Comparison of ENCODE assay signal across 25 cellular contexts in genomic region chr20:53975761-53976160, GRCh38.
"Had no signal": no experiment of that assay in that cellular context is flagged by ENCODE, and none has a peak within 500 bp of the region (broad histone marks: within the 10 kb centered on the region; RNA-seq: fewer than 3 reads in every experiment).

No MANE protein-coding gene starts in this region.

- H3K9me3 ChIP-seq: body of pancreas, SJCRH30 had no signal

- ATAC-seq: activated CD8-positive, alpha-beta T cell treated with anti-CD3 and anti-CD28 coated beads, Interleukin-2, amount 10 ng/mL, durations not matched to agents 7 days and 5 days; body of pancreas; Panc1 had no signal

- H3K27me3 ChIP-seq: body of pancreas, breast epithelium had no signal

- H3K36me3 ChIP-seq: breast epithelium, SJCRH30, WERI-Rb-1 had no signal

- DNase-seq: activated CD4-positive, alpha-beta T cell treated with anti-CD3 and anti-CD28 coated beads, Interleukin-2, amount 10 ng/mL, durations not matched to agents 24 days and 14 days; activated CD4-positive, alpha-beta T cell treated with anti-CD3 and anti-CD28 coated beads, Interleukin-2, amount 50 U/mL, for 4 hours; activated CD8-positive, alpha-beta T cell treated with anti-CD3 and anti-CD28 coated beads, Interleukin-2, amount 10 ng/mL, durations not matched to agents 7 days and 5 days; activated gamma-delta T cell; activated naive CD4-positive, alpha-beta T cell treated with Interleukin-2 at 50 U/mL for 16 hours; activated naive CD8-positive, alpha-beta T cell treated with anti-CD3 and anti-CD28 coated beads, Interleukin-2, amount 10 ng/mL, durations not matched to agents 7 days and 5 days; activated T-cell treated with anti-CD3 and anti-CD28 coated beads, Interleukin-2, amount 50 U/mL, for 24 hours; amygdala; body of pancreas; NCI-H1105; NCI-H1417 treated with DMSO at 0.1 percent for 48 hours; NCI-H187 treated with DMSO at 0.1 percent for 48 hours; NCI-H2081; NCI-H2171 treated with DMSO at 0.1 percent for 48 hours; NCI-H2227 treated with DMSO at 0.1 percent for 48 hours; NCI-H446; NCI-H510A treated with DMSO at 0.1 percent for 48 hours; NCI-H69; SHP77; SJCRH30; T1000; WERI-Rb-1 had no signal

- H3K27ac ChIP-seq: body of pancreas, breast epithelium, SJCRH30, SK-N-MC, WERI-Rb-1 had no signal

- H3K4me3 ChIP-seq: body of pancreas, breast epithelium, SJCRH30, SK-N-MC had no signal

- H3K4me1 ChIP-seq: body of pancreas, breast epithelium, SJCRH30 had no signal
